Comparison of ENCODE assay signal across 8 cellular contexts in genomic region chr18:499351-500229, GRCh38. TPM values are rescaled to one million over a fixed set of nuclear protein-coding genes. Genes with fewer than 3 reads are reported as not detected.
DNase-seq lines count a peak whose midpoint lies in the region; ATAC-seq, FAIRE-seq and TF ChIP-seq lines count a peak whose summit lies in the region.
"Had no signal": no experiment of that assay in that cellular context is flagged by ENCODE, and none has a peak within 500 bp of the region (broad histone marks: within the 10 kb centered on the region; RNA-seq: fewer than 3 reads in every experiment).

No MANE protein-coding gene starts in this region.

- WGBS in testis, 2 donors = 0% methylated on average over 31 to 63 of the region's 63 CpGs

- ATAC-seq in GM21576 (IDR thresholded peaks at IDR 0.05; ENCODE audit: unreplicated experiment) (no peak), GM21786 (IDR thresholded peaks at IDR 0.05; ENCODE audit: unreplicated experiment) (no peak), GM18517 (IDR thresholded peaks at IDR 0.05; ENCODE audit: unreplicated experiment) (no peak)

- H3K4me3 ChIP-seq in ascending aorta (peak overlapping the region; percentile 51 to 81), keratinocyte (ENCODE audit: control insufficient read depth in 2 of 3, extremely low read depth in 1 of 3, insufficient read depth in 2 of 3, low read depth in 1 of 3, low read length in 3 of 3) (peak overlapping the region in 2 of 3 experiments; percentile 10 to 17), testis (peak overlapping the region; percentile 55 to 61)

- DNase-seq in HFFc6 = peak; percentile 82
- no peak for DNase-seq in ascending aorta (ENCODE audit: low spot score in 2 of 2)
- DNase-seq in keratinocyte (ENCODE audit: low read depth, low spot score) = no peak
- DNase-seq in testis = no peak
- DNase-seq: effector CD4-positive, alpha-beta T cell had no signal

- no peak; the same call in 1 of the 2 replicates for TF ChIP-seq CTCF in HFFc6 (IDR thresholded peaks at IDR 0.05)
- TF ChIP-seq CTCF in ascending aorta (IDR thresholded peaks at IDR 0.05) = no peak
- no peak for TF ChIP-seq CTCF in keratinocyte (optimal IDR thresholded peaks at IDR 0.05 in 1 of 3, IDR thresholded peaks at IDR 0.05 in 1 of 3, conservative IDR thresholded peaks at IDR 0.05 in 1 of 3; ENCODE audit: extremely low read depth in 1 of 3, insufficient read depth in 2 of 3, low read length in 3 of 3)
- TF ChIP-seq CTCF in testis (IDR thresholded peaks at IDR 0.05) = no peak

- H4K20me1 ChIP-seq in keratinocyte (ENCODE audit: control insufficient read depth, extremely low read depth, insufficient read depth, low read length) = no peaks in the 10 kb centered on the region

- H3K36me3 ChIP-seq in ascending aorta (no peaks in the 10 kb centered on the region), keratinocyte (ENCODE audit: control insufficient read depth in 2 of 2, extremely low read depth in 1 of 2, insufficient read depth in 2 of 2, low read length in 2 of 2) (no peaks in the 10 kb centered on the region), testis (ENCODE audit: low read depth, missing control alignments) (no peaks in the 10 kb centered on the region)

- peak overlapping the region; percentile 26; the same call in 1 of the 2 replicates for H3K27ac Mint-ChIP-seq in HFFc6

- no peaks in the 10 kb centered on the region for H3K79me2 ChIP-seq in keratinocyte (ENCODE audit: control insufficient read depth, insufficient read depth, low read length)

- no peak overlapping the region for H3K9ac ChIP-seq in keratinocyte (ENCODE audit: control insufficient read depth, extremely low read depth, insufficient read depth, low read length)

- no peaks in the 10 kb centered on the region for H3K9me3 Mint-ChIP-seq in HFFc6

- H3K4me1 ChIP-seq in ascending aorta (peaks cover 4 to 9% of the 10 kb centered on the region in 2 donors), keratinocyte (ENCODE audit: control insufficient read depth, extremely low read depth, insufficient read depth, low read length) (peaks cover 3% of the 10 kb centered on the region), testis (peaks cover 12% of the 10 kb centered on the region)

- no peaks in the 10 kb centered on the region for H3K27me3 ChIP-seq in ascending aorta
- peaks cover 32% of the 10 kb centered on the region for H3K27me3 ChIP-seq in keratinocyte (ENCODE audit: control insufficient read depth, extremely low read depth, insufficient read depth, low read length)
- H3K27me3 ChIP-seq in testis = no peaks in the 10 kb centered on the region

- H3K4me2 ChIP-seq in keratinocyte (ENCODE audit: control insufficient read depth, extremely low read depth, insufficient read depth, low read depth, low read length) = peak overlapping the region; percentile 66

- peak overlapping the region; percentile 79 for H3K4me3 Mint-ChIP-seq in HFFc6

- no peak overlapping the region for H2AFZ ChIP-seq in keratinocyte (ENCODE audit: control insufficient read depth, low read length)

- no peak for FAIRE-seq in keratinocyte (lab: Jason Lieb, UNC)

- H3K9me3 ChIP-seq in ascending aorta (no peaks in the 10 kb centered on the region), keratinocyte (ENCODE audit: control insufficient read depth, low read depth, low read length) (no peaks in the 10 kb centered on the region), testis (no peaks in the 10 kb centered on the region)

- intact Hi-C loops in ascending aorta (cut with DNase I) = no loop called here
- intact Hi-C loops in testis (cut with DNase I; ENCODE audit: low total_unique reads) = no loop called here

- H3K27me3 Mint-ChIP-seq in HFFc6 (ENCODE audit: insufficient read depth) = peaks cover 43% of the 10 kb centered on the region

- dilution Hi-C loops in keratinocyte (cut with MboI; ENCODE audit: extremely low pct_ligation_motif_present, low sequenced_read_pairs) = no loop called here

- H3K9me1 ChIP-seq in keratinocyte (ENCODE audit: control insufficient read depth, extremely low read depth, insufficient read depth, low read length) = no peaks in the 10 kb centered on the region

- peaks cover 14% of the 10 kb centered on the region for H3K4me1 Mint-ChIP-seq in HFFc6 (ENCODE audit: low read depth)

- H3K36me3 Mint-ChIP-seq in HFFc6 (ENCODE audit: low read depth) = no peaks in the 10 kb centered on the region

- H3K27ac ChIP-seq in ascending aorta (no peak overlapping the region), keratinocyte (ENCODE audit: control insufficient read depth, insufficient read depth, low read length) (no peak overlapping the region), testis (peak overlapping the region; percentile 26 to 66)

- no peak for TF ChIP-seq POLR2A in testis (IDR thresholded peaks at IDR 0.05)

RNA-seq across cellular contexts. Expression of gene COLEC12, which starts 0.9 kb away (rescaled TPM):
- total RNA-seq in HFFc6 (2021; fragmentation: NEBNext Ultra II Directional; extraction: Animal tissue kit (Norgen Biotek cat#: 25700)) = under 1 TPM in 5 of 6 experiments, not detected in 1; 0.05 to 0.21 (median 0.15) TPM
- total RNA-seq in ascending aorta (9.5 TPM), testis (1 to 10 TPM; 4.5 to 8.1 TPM)
- polyA plus RNA-seq in keratinocyte (not detected in 3 replicates), testis (ENCODE audit: insufficient read depth, low read depth, low replicate concordance) (10.4 TPM)
- not detected for polyA plus RNA-seq in keratinocyte (2011; ENCODE audit: low read depth)
- polyA plus RNA-seq in keratinocyte (2011; cell fraction: cytosol; rRNA removed) = not detected in 2 replicates
- not detected in 2 replicates for polyA plus RNA-seq in keratinocyte (2011; cell fraction: nucleus; rRNA removed)
- not detected in 2 replicates for polyA plus RNA-seq in keratinocyte (2012; ENCODE audit: low replicate concordance)
- polyA minus RNA-seq in keratinocyte = not detected in 3 replicates
- polyA minus RNA-seq in keratinocyte (2011; cell fraction: cytosol; rRNA and poly(A)+ RNA removed) = not detected
- polyA minus RNA-seq in keratinocyte (2011; cell fraction: nucleus; rRNA and poly(A)+ RNA removed) = not detected in 2 replicates

Comparison
In these comparisons a context has a peak if more than half of its experiments do, and no peak if none do; other contexts are left out.
1. H3K27ac ChIP-seq: peak in testis (2 of 2); none in ascending aorta (0 of 2) and keratinocyte (single experiment).
2. H3K4me3 ChIP-seq: peak in every context shown above with its lines; median percentile 66 in ascending aorta; 58 in testis; 14 in keratinocyte.